ENCODE assay signal across 13 cellular contexts in the genomic region with DNA sequence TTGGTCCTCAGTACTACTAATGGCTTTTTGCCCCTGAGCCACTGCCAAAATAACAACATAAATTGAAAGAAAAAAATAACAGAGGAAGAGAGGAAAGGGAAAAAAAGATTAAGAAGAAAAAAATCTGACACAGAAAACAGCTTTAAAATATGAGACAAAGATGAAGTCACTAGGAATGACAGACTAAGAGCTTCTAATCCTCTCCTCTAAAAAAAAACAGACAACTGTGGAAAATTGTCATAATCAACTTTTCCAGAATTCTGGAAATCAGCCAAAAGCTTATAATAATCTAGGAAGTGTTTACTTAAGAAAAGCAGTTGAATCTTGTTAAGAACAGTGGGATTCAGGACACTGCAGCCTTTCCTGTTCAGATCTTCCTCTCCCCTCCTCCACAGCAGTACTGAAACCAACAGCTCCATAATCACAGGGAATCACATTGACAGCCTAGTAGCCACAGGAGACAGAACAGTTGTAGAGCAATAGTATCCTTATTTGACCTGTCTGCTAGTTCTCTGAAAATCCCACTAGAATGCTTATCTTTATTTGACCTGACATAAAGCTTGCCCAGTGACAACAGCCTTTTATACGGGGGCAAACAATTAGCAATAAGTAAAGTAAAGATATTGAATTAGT. TPM values are rescaled to one million over a fixed set of nuclear protein-coding genes. Genes with fewer than 3 reads are reported as not detected.
DNase-seq lines count a peak whose midpoint lies in the region; ATAC-seq, FAIRE-seq and TF ChIP-seq lines count a peak whose summit lies in the region.
"Had no signal": no experiment of that assay in that cellular context is flagged by ENCODE, and none has a peak within 500 bp of the region (broad histone marks: within the 10 kb centered on the region; RNA-seq: fewer than 3 reads in every experiment).

No MANE protein-coding gene starts in this region.

- no peaks in the 10 kb centered on the region for H3K27me3 ChIP-seq in esophagus muscularis mucosa

- H3K4me3 Mint-ChIP-seq in endothelial cell (ENCODE audit: unreplicated experiment): no peak overlapping the region
- H3K4me3 Mint-ChIP-seq: central memory CD8-positive, alpha-beta T cell; immature natural killer cell had no signal

- H3K27ac ChIP-seq in kidney (ENCODE audit: low read depth in 2 of 2, low read length in 2 of 2) (no peak overlapping the region), esophagus muscularis mucosa (replicated peaks in 1 of 4) (peak overlapping the region in 2 of 4 donors; percentile 41 to 53)
- H3K27ac ChIP-seq: SK-N-MC had no signal

- H3K4me1 ChIP-seq in mucosa of descending colon (ENCODE audit: low read depth) (no peaks in the 10 kb centered on the region), kidney (ENCODE audit: control insufficient read depth in 1 of 2, insufficient read depth in 1 of 2, low read depth in 1 of 2, low read length in 2 of 2) (no peaks in the 10 kb centered on the region), esophagus muscularis mucosa (peaks cover 5 to 27% (median 18%) of the 10 kb centered on the region in 4 donors)

- H3K27ac Mint-ChIP-seq in endothelial cell (ENCODE audit: unreplicated experiment): peak overlapping the region; percentile 11

- H3K9ac ChIP-seq in kidney (ENCODE audit: low read length in 2 of 2): no peak overlapping the region

- TF ChIP-seq CTCF in endothelial cell (IDR thresholded peaks at IDR 0.05; ENCODE audit: unreplicated experiment): no peak
- TF ChIP-seq CTCF in mucosa of descending colon (IDR thresholded peaks at IDR 0.05): no peak
- TF ChIP-seq CTCF in kidney (IDR thresholded peaks at IDR 0.05; ENCODE audit: borderline replicate concordance, extremely low read depth, insufficient read depth): no peak
- no peak for TF ChIP-seq CTCF in esophagus muscularis mucosa (IDR thresholded peaks at IDR 0.05)

- peak; percentile 3 for DNase-seq in ELF-1 (ENCODE audit: low read depth, low spot score)
- DNase-seq in OCI-M1 (lab: John Stamatoyannopoulos, UW): peak; percentile 96
- DNase-seq in endothelial cell (ENCODE audit: low spot score): no peak
- DNase-seq in mucosa of descending colon: no peak
- DNase-seq in GOT3 (lab: John Stamatoyannopoulos, UW): no peak
- no peak for DNase-seq in kidney
- no peak for DNase-seq in islet precursor cell
- no peak for DNase-seq in esophagus muscularis mucosa (ENCODE audit: extremely low spot score)
- DNase-seq: COR-L47, immature natural killer cell, NCI-H2029 had no signal

- H3K4me3 ChIP-seq in mucosa of descending colon: no peak overlapping the region
- no peak overlapping the region for H3K4me3 ChIP-seq in kidney (ENCODE audit: low read length in 2 of 2)
- H3K4me3 ChIP-seq in esophagus muscularis mucosa: no peak overlapping the region
- H3K4me3 ChIP-seq: SK-N-MC had no signal

- H3K9me3 ChIP-seq in mucosa of descending colon (no peaks in the 10 kb centered on the region), kidney (ENCODE audit: control insufficient read depth in 1 of 2, low read length in 2 of 2) (no peaks in the 10 kb centered on the region), esophagus muscularis mucosa (no peaks in the 10 kb centered on the region)

- WGBS in esophagus muscularis mucosa: 43% methylated on average over 1 of the region's 1 CpG

- no peak for TF ChIP-seq POLR2A in esophagus muscularis mucosa (IDR thresholded peaks at IDR 0.05; ENCODE audit: low read depth)

- no peak for FAIRE-seq in kidney (lab: Jason Lieb, UNC)

- peaks cover 21% of the 10 kb centered on the region for H3K4me1 Mint-ChIP-seq in endothelial cell (ENCODE audit: unreplicated experiment)

- H3K36me3 Mint-ChIP-seq in endothelial cell (ENCODE audit: low read depth, unreplicated experiment): peaks cover 9% of the 10 kb centered on the region

- peak; percentile 26 for ATAC-seq in mucosa of descending colon

- no peak for TF ChIP-seq EP300 in esophagus muscularis mucosa (IDR thresholded peaks at IDR 0.05)

- peaks cover 1% of the 10 kb centered on the region for H3K27me3 Mint-ChIP-seq in endothelial cell (ENCODE audit: unreplicated experiment)
- H3K27me3 Mint-ChIP-seq: central memory CD8-positive, alpha-beta T cell had no signal

- intact Hi-C loops in mucosa of descending colon (cut with DNase I, micrococcal nuclease) (no loop called here), kidney (cut with DNase I) (no loop called here), esophagus muscularis mucosa (cut with DNase I) (no loop called here)

- H3K36me3 ChIP-seq in mucosa of descending colon (ENCODE audit: low read depth) (no peaks in the 10 kb centered on the region), kidney (ENCODE audit: control insufficient read depth in 1 of 2, insufficient read depth in 2 of 2, low read length in 2 of 2) (peaks cover 5 to 17% of the 10 kb centered on the region in 2 donors), esophagus muscularis mucosa (peaks cover 14 to 52% (median 36%) of the 10 kb centered on the region in 4 donors)

- no peaks in the 10 kb centered on the region for H3K9me3 Mint-ChIP-seq in endothelial cell (ENCODE audit: unreplicated experiment)
- H3K9me3 Mint-ChIP-seq: central memory CD8-positive, alpha-beta T cell; immature natural killer cell had no signal

RNA-seq across cellular contexts. Expression of gene IBTK, which starts 41.6 kb away (rescaled TPM):
- total RNA-seq in endothelial cell (ENCODE audit: unreplicated experiment) (24.8 TPM), mucosa of descending colon (10 to 100 TPM; 30.6 to 42.9 (median 32.8) TPM), kidney (38.4 TPM), esophagus muscularis mucosa (10 to 100 TPM; 26.2 to 38.6 (median 27.2) TPM)
- polyA plus RNA-seq in kidney (ENCODE audit: insufficient read depth, low read depth, low replicate concordance): 17.2 TPM

Comparison
In these comparisons a context has a peak if more than half of its experiments do, and no peak if none do; other contexts are left out.
1. DNase-seq: peak in ELF-1 (single experiment) and OCI-M1 (single experiment); none in endothelial cell (single experiment), mucosa of descending colon (0 of 3), GOT3 (single experiment), kidney (single experiment), islet precursor cell (single experiment) and esophagus muscularis mucosa (single experiment).